Comparison of ENCODE assay signal across 9 cellular contexts in the genomic region with DNA sequence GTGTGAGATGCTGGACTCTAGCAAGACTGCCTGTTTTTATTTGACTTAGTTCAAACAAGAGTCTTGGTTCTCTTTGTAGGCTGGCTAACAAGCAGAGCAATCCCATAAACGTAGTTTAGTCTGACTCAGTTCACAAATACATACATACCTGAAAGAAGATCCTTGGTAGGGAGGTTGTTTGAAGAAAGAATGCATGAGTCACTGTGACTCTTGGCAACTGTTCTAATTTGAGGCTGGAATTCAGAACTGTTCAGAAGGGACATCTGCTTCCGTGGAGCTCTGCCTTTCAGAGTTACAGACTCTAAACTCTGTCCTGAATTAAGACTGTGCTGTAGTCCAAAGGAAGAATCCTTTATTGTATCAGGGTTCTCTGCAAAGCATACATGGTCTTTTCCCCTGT. TPM values are rescaled to one million over a fixed set of nuclear protein-coding genes. Genes with fewer than 3 reads are reported as not detected.
DNase-seq lines count a peak whose midpoint lies in the region; ATAC-seq, FAIRE-seq and TF ChIP-seq lines count a peak whose summit lies in the region.
"Had no signal": no experiment of that assay in that cellular context is flagged by ENCODE, and none has a peak within 500 bp of the region (broad histone marks: within the 10 kb centered on the region; RNA-seq: fewer than 3 reads in every experiment).

No MANE protein-coding gene starts in this region.

- H3K4me1 Mint-ChIP-seq in activated CD4-positive, alpha-beta T cell treated with anti-CD3 and anti-CD28 coated beads for 36 hours = no peaks in the 10 kb centered on the region

- DNase-seq in SK-MEL-5 (ENCODE audit: low read depth, low spot score) (peak; percentile 38), foreskin keratinocyte (peak; percentile 92 to 96), prostate gland (ENCODE audit: low spot score) (peak; percentile 89), NCI-H526 treated with DMSO at 0.1 percent for 48 hours (lab: John Stamatoyannopoulos, UW) (no peak), GDM1 (lab: John Stamatoyannopoulos, UW) (no peak), NOMO-1 treated with DMSO at 0.1 percent for 48 hours (lab: John Stamatoyannopoulos, UW; ENCODE audit: unreplicated experiment) (no peak)
- DNase-seq in activated CD4-positive, alpha-beta T cell treated with anti-CD3 and anti-CD28 coated beads for 36 hours = no peak
- DNase-seq: activated naive CD4-positive, alpha-beta T cell treated with Interleukin-2 at 50 U/mL for 16 hours had no signal

- intact Hi-C loops in prostate gland (cut with DNase I) = no loop called here
- intact Hi-C loops in activated CD4-positive, alpha-beta T cell treated with anti-CD3 and anti-CD28 coated beads for 36 hours (cut with DNase I, micrococcal nuclease) = no loop called here

- no peaks in the 10 kb centered on the region for H3K9me3 ChIP-seq in prostate gland

- CTCF ChIA-PET in activated CD4-positive, alpha-beta T cell treated with anti-CD3 and anti-CD28 coated beads for 36 hours (lab: Charles Lee) = no interaction called here

- H3K27ac Mint-ChIP-seq in activated CD4-positive, alpha-beta T cell treated with anti-CD3 and anti-CD28 coated beads for 36 hours = no peak overlapping the region

- no peak for TF ChIP-seq POLR2A in prostate gland (IDR thresholded peaks at IDR 0.05)

- H3K36me3 ChIP-seq in prostate gland = no peaks in the 10 kb centered on the region

- H3K27me3 ChIP-seq in foreskin keratinocyte (no peaks in the 10 kb centered on the region), prostate gland (replicated peaks; ENCODE audit: insufficient read depth) (no peaks in the 10 kb centered on the region)

- peak; percentile 88 for ATAC-seq in foreskin keratinocyte
- no peak for ATAC-seq in activated CD4-positive, alpha-beta T cell treated with anti-CD3 and anti-CD28 coated beads for 36 hours

- no peak overlapping the region for H3K4me3 Mint-ChIP-seq in activated CD4-positive, alpha-beta T cell treated with anti-CD3 and anti-CD28 coated beads for 36 hours

- H3K4me3 ChIP-seq in prostate gland = no peak overlapping the region

- peaks cover 23% of the 10 kb centered on the region for H3K36me3 Mint-ChIP-seq in activated CD4-positive, alpha-beta T cell treated with anti-CD3 and anti-CD28 coated beads for 36 hours (ENCODE audit: low read depth)

- POLR2A ChIA-PET in activated CD4-positive, alpha-beta T cell treated with anti-CD3 and anti-CD28 coated beads for 36 hours (lab: Charles Lee) = no interaction called here

- in situ Hi-C loops in SK-MEL-5 (cut with HindIII; ENCODE audit: low pct_unique_long_range_greater_than_20kb, low sequenced_read_pairs) = no loop called here

- no peaks in the 10 kb centered on the region for H3K9me3 Mint-ChIP-seq in activated CD4-positive, alpha-beta T cell treated with anti-CD3 and anti-CD28 coated beads for 36 hours (ENCODE audit: low read depth)

- H3K4me1 ChIP-seq in foreskin keratinocyte (peaks cover 28% of the 10 kb centered on the region), prostate gland (replicated peaks) (peaks cover 18% of the 10 kb centered on the region)

- TF ChIP-seq CTCF in foreskin keratinocyte (conservative IDR thresholded peaks at IDR 0.05) = no peak
- no peak for TF ChIP-seq CTCF in prostate gland (IDR thresholded peaks at IDR 0.05)

- H3K27ac ChIP-seq in foreskin keratinocyte (peak overlapping the region; percentile 48), prostate gland (peak overlapping the region; percentile 66 to 80)

- 9% methylated on average over 2 of the region's 2 CpGs for WGBS in prostate gland

- no peaks in the 10 kb centered on the region for H3K27me3 Mint-ChIP-seq in activated CD4-positive, alpha-beta T cell treated with anti-CD3 and anti-CD28 coated beads for 36 hours

- FAIRE-seq in G401.6 (lab: Jason Lieb, UNC) = peak; percentile 100

RNA-seq across cellular contexts. Expression of a gene that starts 32.2 kb away (rescaled TPM):
- total RNA-seq in SK-MEL-5 (2014; rRNA removed; shearing (Covaris generic)) = 32.5 and 35.0 TPM in 2 replicates
- polyA plus RNA-seq in SK-MEL-5 (2015; cell fraction: cytosol; rRNA removed) = 29.8 and 39.8 TPM in 2 replicates
- polyA plus RNA-seq in SK-MEL-5 (2015; cell fraction: nucleus; rRNA removed) = 31.3 and 53.8 TPM in 2 replicates
- total RNA-seq in foreskin keratinocyte (12.8 and 14.0 TPM in 2 replicates), prostate gland (10 to 100 TPM; 38.7 to 49.6 TPM)
- 6.9 and 7.3 TPM in 2 replicates for polyA plus RNA-seq in foreskin keratinocyte
- total RNA-seq in activated CD4-positive, alpha-beta T cell treated with anti-CD3 and anti-CD28 coated beads for 36 hours = 10 to 100 TPM; 23.9 to 28.0 TPM

RNA-seq across cellular contexts. Expression of a gene that starts 32.5 kb away (rescaled TPM):
- 47.9 and 53.7 TPM in 2 replicates for total RNA-seq in SK-MEL-5 (2014; rRNA removed; shearing (Covaris generic))
- polyA plus RNA-seq in SK-MEL-5 (2015; cell fraction: cytosol; rRNA removed) = 63.1 and 66.4 TPM in 2 replicates
- polyA plus RNA-seq in SK-MEL-5 (2015; cell fraction: nucleus; rRNA removed) = 34.5 and 47.3 TPM in 2 replicates
- total RNA-seq in foreskin keratinocyte = 31.3 and 36.1 TPM in 2 replicates
- polyA plus RNA-seq in foreskin keratinocyte = 32.1 and 35.5 TPM in 2 replicates
- total RNA-seq in prostate gland = 10 to 100 TPM; 41.1 to 45.7 TPM
- total RNA-seq in activated CD4-positive, alpha-beta T cell treated with anti-CD3 and anti-CD28 coated beads for 36 hours = 10 to 100 TPM; 54.2 to 61.5 TPM

Comparison
In these comparisons a context has a peak if more than half of its experiments do, and no peak if none do; other contexts are left out.
1. DNase-seq: peak in SK-MEL-5 (single experiment), foreskin keratinocyte (2 of 2) and prostate gland (single experiment); none in NCI-H526 treated with DMSO at 0.1 percent for 48 hours (single experiment), activated CD4-positive, alpha-beta T cell treated with anti-CD3 and anti-CD28 coated beads for 36 hours (single experiment), GDM1 (single experiment) and NOMO-1 treated with DMSO at 0.1 percent for 48 hours (single experiment).